Comparison of ENCODE assay signal across 23 cellular contexts in genomic region chr3:178735032-178735674, GRCh38.
"Had no signal": no experiment of that assay in that cellular context is flagged by ENCODE, and none has a peak within 500 bp of the region (broad histone marks: within the 10 kb centered on the region; RNA-seq: fewer than 3 reads in every experiment).

No MANE protein-coding gene starts in this region.

- H3K36me3 ChIP-seq: colonic mucosa, neural progenitor cell, stomach, suprapubic skin, transverse colon, uterus had no signal

- H3K27me3 ChIP-seq: colonic mucosa, dorsolateral prefrontal cortex, neural progenitor cell, stomach, suprapubic skin, transverse colon, uterus had no signal

- H3K9me3 ChIP-seq: colonic mucosa, stomach, suprapubic skin, transverse colon, uterus had no signal

- H3K4me3 ChIP-seq: colonic mucosa, dorsolateral prefrontal cortex, lung, neural progenitor cell, stomach, suprapubic skin, transverse colon, uterus had no signal

- ATAC-seq: activated CD4-positive, alpha-beta T cell treated with anti-CD3 and anti-CD28 coated beads for 36 hours; activated naive CD4-positive, alpha-beta T cell treated with anti-CD3 and anti-CD28 coated beads, Interleukin-2, amount 50 U/mL, for 72 hours; effector memory CD8-positive, alpha-beta T cell; esophagus mucosa; left colon; naive thymus-derived CD8-positive, alpha-beta T cell had no signal

- H3K4me1 ChIP-seq: colonic mucosa, suprapubic skin, transverse colon, uterus had no signal

- H2AFZ ChIP-seq: neural progenitor cell had no signal

- H3K4me2 ChIP-seq: neural progenitor cell had no signal

- H3K27ac ChIP-seq: colonic mucosa, dorsolateral prefrontal cortex, neural progenitor cell, suprapubic skin, transverse colon, uterus had no signal

- DNase-seq: activated B cell treated with CpG ODN at 0.5 μM for 24 hours; activated CD4-positive, alpha-beta memory T cell treated with anti-CD3 and anti-CD28 coated beads for 36 hours; activated CD4-positive, alpha-beta T cell treated with anti-CD3 and anti-CD28 coated beads for 36 hours; activated gamma-delta T cell; aorta; colonic mucosa; dorsolateral prefrontal cortex; effector memory CD8-positive, alpha-beta T cell; islet precursor cell; left colon; naive thymus-derived CD8-positive, alpha-beta T cell; retina; stimulated activated CD4-positive, alpha-beta T cell treated with anti-CD3 and anti-CD28 coated beads, Interleukin-12 subunit alpha, Interleukin-12 subunit beta, amount 100 ng/mL, for 4 hours; stimulated activated CD4-positive, alpha-beta T cell treated with anti-CD3 and anti-CD28 coated beads, Interleukin-1b, Interleukin-23, amount 100 ng/mL, for 48 hours; stomach; T-helper 1 cell; transverse colon; uterus had no signal

- H3K9ac ChIP-seq: neural progenitor cell had no signal
